Comparison of ENCODE assay signal across 8 cellular contexts in genomic region chr22:50507991-50508884, GRCh38. TPM values are rescaled to one million over a fixed set of nuclear protein-coding genes. Genes with fewer than 3 reads are reported as not detected.
A peak's percentile ranks its signal among the peaks of the same experiment; 100 is the strongest.
DNase-seq lines count a peak whose midpoint lies in the region; ATAC-seq and TF ChIP-seq lines count a peak whose summit lies in the region.

Gene NCAPH2 (plus strand): TSS chr22:50508224. CDS start chr22:50508338, 114 bp downstream.

- H3K4ac ChIP-seq in IMR-90 (ENCODE audit: low read depth, low read length) = peak within 1 kb of the TSS; percentile 97

- intact Hi-C loops in IMR-90 (cut with micrococcal nuclease) (no loop called here), PC-3 (cut with micrococcal nuclease) (no loop called here), esophagus muscularis mucosa (cut with DNase I) (loop anchor here (2.0 to 5.0 kb wide), 3 partner anchors 17 to 59 kb away; partner anchors contain the start of gene SCO2)

- TF ChIP-seq POLR2A in IMR-90 (IDR thresholded peaks at IDR 0.05; ENCODE audit: low read depth, low read length) (peak; percentile 57), esophagus muscularis mucosa (IDR thresholded peaks at IDR 0.05; ENCODE audit: low read depth) (peak; percentile 23)

- H3K14ac ChIP-seq in IMR-90 (replicated peaks; ENCODE audit: low read depth, low read length) = peak within 1 kb of the TSS; percentile 87

- no peaks in the 10 kb centered on the region for H3K27me3 ChIP-seq in IMR-90 (ENCODE audit: control insufficient read depth, insufficient read depth, low read length)
- no peaks in the 10 kb centered on the region for H3K27me3 ChIP-seq in PC-3 (ENCODE audit: low read length)
- H3K27me3 ChIP-seq in esophagus muscularis mucosa = no peaks in the 10 kb centered on the region
- H3K27me3 ChIP-seq in muscle layer of colon (ENCODE audit: control insufficient read depth in 1 of 2, insufficient read depth in 2 of 2, low read length in 2 of 2) = no peaks in the 10 kb centered on the region

- peak within 1 kb of the TSS; percentile 90 to 96 for H4K8ac ChIP-seq in IMR-90 (ENCODE audit: low read depth in 2 of 2, low read length in 2 of 2)

- peak within 1 kb of the TSS; percentile 95 for H3K27ac ChIP-seq in IMR-90 (ENCODE audit: insufficient read depth, low read length)
- H3K27ac ChIP-seq in PC-3 (ENCODE audit: low read length) = peak within 1 kb of the TSS; percentile 56
- H3K27ac ChIP-seq in esophagus muscularis mucosa (replicated peaks in 1 of 4) = peak within 1 kb of the TSS; percentile 92 to 98 (median 96)
- H3K27ac ChIP-seq in muscle layer of colon (ENCODE audit: low read depth, low read length) = peak within 1 kb of the TSS; percentile 87

- TF ChIP-seq CTCF in IMR-90 (conservative IDR thresholded peaks at IDR 0.05; ENCODE audit: low read depth, low read length) = no peak
- no peak for TF ChIP-seq CTCF in PC-3 (conservative IDR thresholded peaks at IDR 0.05; ENCODE audit: low read depth, low read length)
- TF ChIP-seq CTCF in esophagus muscularis mucosa (IDR thresholded peaks at IDR 0.05) = peak in 1 of 3 experiments; percentile 26

- no peak for TF ChIP-seq EP300 in esophagus muscularis mucosa (IDR thresholded peaks at IDR 0.05)

- H3K36me3 ChIP-seq in IMR-90 (ENCODE audit: control insufficient read depth, insufficient read depth, low read length) = peaks cover 16% of the 10 kb centered on the region
- no peaks in the 10 kb centered on the region for H3K36me3 ChIP-seq in PC-3 (ENCODE audit: low read depth, low read length)
- H3K36me3 ChIP-seq in esophagus muscularis mucosa = peaks cover 22 to 45% (median 30%) of the 10 kb centered on the region in 4 donors
- peaks cover 13% of the 10 kb centered on the region for H3K36me3 ChIP-seq in muscle layer of colon (ENCODE audit: insufficient read depth, low read length)

- H3K23ac ChIP-seq in IMR-90 (ENCODE audit: low read depth, low read length) = peak within 1 kb of the TSS; percentile 72

- H2AK9ac ChIP-seq in IMR-90 (replicated peaks; ENCODE audit: low read depth, low read length, poor library complexity) = peak within 1 kb of the TSS; percentile 100

- DNase-seq in DMS 273 treated with DMSO at 0.1 percent for 48 hours (lab: John Stamatoyannopoulos, UW) (peak; percentile 67), IMR-90 (peak; percentile 95), PC-3 (peak; percentile 94), esophagus muscularis mucosa (ENCODE audit: extremely low spot score) (no peak)
- DNase-seq in activated T-cell treated with anti-CD3 and anti-CD28 coated beads, Interleukin-2, amount 50 U/mL, for 48 hours = peak; percentile 99
- peak; percentile 97 for DNase-seq in stimulated activated CD8-positive, alpha-beta memory T cell treated with anti-CD3 and anti-CD28 coated beads, Interleukin-7, amount 100 ng/mL, for 24 hours (ENCODE audit: low read depth)

- peak within 1 kb of the TSS; percentile 86 for H4K91ac ChIP-seq in IMR-90 (ENCODE audit: insufficient read depth, low read depth, low read length)

- H3K79me1 ChIP-seq in IMR-90 (ENCODE audit: low read depth in 1 of 2, low read length in 2 of 2) = peaks cover 19 to 57% of the 10 kb centered on the region in 2 experiments

- H3K9me1 ChIP-seq in IMR-90 (ENCODE audit: insufficient read depth, low read length) = peaks cover 4% of the 10 kb centered on the region; the same call in 1 of the 2 replicates

- peak within 1 kb of the TSS; percentile 81; the same call in 1 of the 2 replicates for H3K18ac ChIP-seq in IMR-90 (ENCODE audit: low read depth, low read length)

- H3K79me2 ChIP-seq in PC-3 (ENCODE audit: low read length) = peaks cover 52% of the 10 kb centered on the region

- peaks cover 4% of the 10 kb centered on the region for H3K4me1 ChIP-seq in IMR-90 (ENCODE audit: control insufficient read depth, insufficient read depth, low read length)
- peaks cover 7% of the 10 kb centered on the region for H3K4me1 ChIP-seq in PC-3 (ENCODE audit: insufficient read depth, low read length)
- H3K4me1 ChIP-seq in esophagus muscularis mucosa = peaks cover 27 to 46% (median 38%) of the 10 kb centered on the region in 4 donors
- H3K4me1 ChIP-seq in muscle layer of colon (ENCODE audit: insufficient read depth, low read length) = peaks cover 22% of the 10 kb centered on the region

- no peaks in the 10 kb centered on the region for H3K9me2 ChIP-seq in PC-3 (replicated peaks; ENCODE audit: low read length)

- peak within 1 kb of the TSS; percentile 98 for H4K5ac ChIP-seq in IMR-90 (ENCODE audit: low read depth, low read length)

- H3K9me3 ChIP-seq in IMR-90 (ENCODE audit: control insufficient read depth, insufficient read depth, low read length) (no peaks in the 10 kb centered on the region), PC-3 (ENCODE audit: low read length) (no peaks in the 10 kb centered on the region), esophagus muscularis mucosa (no peaks in the 10 kb centered on the region), muscle layer of colon (ENCODE audit: low read length) (no peaks in the 10 kb centered on the region)

- peak within 1 kb of the TSS; percentile 95 for H3K4me2 ChIP-seq in IMR-90 (ENCODE audit: low read depth, low read length)
- peak within 1 kb of the TSS; percentile 95 for H3K4me2 ChIP-seq in PC-3 (ENCODE audit: low read length)

- peak within 1 kb of the TSS; percentile 98 for H3K9ac ChIP-seq in IMR-90 (ENCODE audit: low read depth, low read length)
- peak within 1 kb of the TSS; percentile 95 for H3K9ac ChIP-seq in PC-3 (ENCODE audit: low read length)
- peak within 1 kb of the TSS; percentile 93 for H3K9ac ChIP-seq in muscle layer of colon (ENCODE audit: low read length)

- dilution Hi-C loops in IMR-90 (cut with HindIII; ENCODE audit: low sequenced_read_pairs, unreplicated experiment) = no loop called here

- peak within 1 kb of the TSS; percentile 92 for H2BK5ac ChIP-seq in IMR-90 (ENCODE audit: low read depth, low read length, poor library complexity, severe bottlenecking)

- H2BK120ac ChIP-seq in IMR-90 (ENCODE audit: low read depth, low read length) = peak within 1 kb of the TSS; percentile 73

- POLR2A ChIA-PET in IMR-90 (lab: Charles Lee; ENCODE audit: unreplicated experiment) (interaction anchor here (0.6 to 0.9 kb wide), 3 partner anchors 15 to 86 kb away, joined by 3 to 4 read pairs (median 3); partner anchors contain the start of gene SCO2), PC-3 (lab: Charles Lee; ENCODE audit: unreplicated experiment) (interaction anchor here (0.5 to 1.0 kb wide), 6 partner anchors 11 to 154 kb away, joined by 3 to 8 read pairs (median 5); partner anchors contain the start of gene SCO2)

- ATAC-seq in GM21528 (IDR thresholded peaks at IDR 0.05; ENCODE audit: low FRiP score, unreplicated experiment) (peak; percentile 68), IMR-90 (ENCODE audit: low read depth) (peak; percentile 81), PC-3 (peak; percentile 62)

- no peaks in the 10 kb centered on the region for H3F3A ChIP-seq in PC-3 (ENCODE audit: low read length, unreplicated experiment)

- peak within 1 kb of the TSS; percentile 81 for H3K56ac ChIP-seq in IMR-90 (ENCODE audit: extremely low read depth, insufficient read depth, low read length)

- H4K20me1 ChIP-seq in IMR-90 (ENCODE audit: insufficient read depth, low read length) (no peaks in the 10 kb centered on the region; the same call in 1 of the 2 replicates), PC-3 (ENCODE audit: low read length) (no peaks in the 10 kb centered on the region)

- CTCF ChIA-PET in IMR-90 (lab: Yijun Ruan, JAX) = interaction anchor here (0.6 to 1.7 kb wide), 5 partner anchors 10 to 55 kb away, joined by 3 to 6 read pairs (median 3); partner anchors contain the start of gene SCO2
- CTCF ChIA-PET in PC-3 (lab: Charles Lee) = interaction anchor here (0.6 to 1.4 kb wide), 3 partner anchors 17 to 257 kb away, joined by 5 to 15 read pairs (median 8); partner anchors contain the start of genes HDAC10 and SCO2

- peak within 1 kb of the TSS; percentile 0; the same call in 1 of the 3 replicates for H2BK15ac ChIP-seq in IMR-90 (ENCODE audit: low read depth, low read length)

- WGBS in IMR-90 (ENCODE audit: extremely low coverage in 2 of 2, insufficient read length in 1 of 2), 2 experiments = 1% methylated on average over 15 of the region's 76 CpGs; no CpG with 5 or more reads in 1 of the 2 experiments
- 0% methylated on average over 12 of the region's 76 CpGs for WGBS in esophagus muscularis mucosa

- no peak for TF ChIP-seq RAD21 in IMR-90 (IDR thresholded peaks at IDR 0.05; ENCODE audit: low read length)

- in situ Hi-C loops in IMR-90 (cut with MboI; ENCODE audit: low sequenced_read_pairs) = no loop called here

- no peak within 1 kb of the TSS for H2BK20ac ChIP-seq in IMR-90 (ENCODE audit: low read depth, low read length)

- peak within 1 kb of the TSS; percentile 97 for H2AK5ac ChIP-seq in IMR-90 (ENCODE audit: low read depth, low read length)

- H2AFZ ChIP-seq in IMR-90 (replicated peaks; ENCODE audit: low read length, poor library complexity) (peak within 1 kb of the TSS; percentile 99), PC-3 (ENCODE audit: low read length) (peak within 1 kb of the TSS; percentile 81)

- H3K4me3 ChIP-seq in IMR-90 (ENCODE audit: insufficient read depth, low read depth, low read length) = peak within 1 kb of the TSS; percentile 100
- peak within 1 kb of the TSS; percentile 97 for H3K4me3 ChIP-seq in PC-3 (ENCODE audit: low read length)
- peak within 1 kb of the TSS; percentile 87 to 98 (median 95) for H3K4me3 ChIP-seq in esophagus muscularis mucosa
- peak within 1 kb of the TSS; percentile 96 to 99 for H3K4me3 ChIP-seq in muscle layer of colon (ENCODE audit: low read depth in 1 of 2, low read length in 2 of 2)

- BruUV-seq in IMR-90 (replicated peaks; lab: Mats Ljungman, UMichigan) (no TSS peak), PC-3 (replicated peaks; lab: Mats Ljungman, UMichigan) (no TSS peak)

TF ChIP-seq in IMR-90, 13 proteins besides CTCF, POLR2A, EP300 and RAD21 (continues in another document):
- TF ChIP-seq BHLHE40 (IDR thresholded peaks at IDR 0.05; ENCODE audit: low read depth, low read length) = no peak
- TF ChIP-seq ELK1 (IDR thresholded peaks at IDR 0.05; ENCODE audit: borderline replicate concordance, low read depth, low read length) = no peak
- TF ChIP-seq MXI1 (IDR thresholded peaks at IDR 0.05; ENCODE audit: borderline replicate concordance, low read depth, low read length) = peak; percentile 57; the same call in 1 of the 2 replicates
- no peak for TF ChIP-seq SMC3 (IDR thresholded peaks at IDR 0.05; ENCODE audit: low read depth, low read length)

RNA-seq across cellular contexts. Expression of gene NCAPH2, which starts in this region (rescaled TPM):
- 36.4 and 38.5 TPM in 2 replicates for total RNA-seq in IMR-90 (2012; rRNA removed)
- polyA plus RNA-seq in IMR-90 (2012; rRNA removed) = 30.2 and 30.8 TPM in 2 replicates
- 21.4 and 24.2 TPM in 2 replicates for polyA plus RNA-seq in IMR-90 (2012; cell fraction: cytosol; rRNA removed)
- 41.1 and 97.4 TPM in 2 replicates for polyA plus RNA-seq in IMR-90 (2012; cell fraction: nucleus; rRNA removed; ENCODE audit: low replicate concordance)
- total RNA-seq in PC-3 (2014; rRNA removed) = 75.4 and 92.1 TPM in 2 replicates
- total RNA-seq in esophagus muscularis mucosa = 10 to 100 TPM; 30.3 to 44.6 (median 41.7) TPM
